In the genomic region with DNA sequence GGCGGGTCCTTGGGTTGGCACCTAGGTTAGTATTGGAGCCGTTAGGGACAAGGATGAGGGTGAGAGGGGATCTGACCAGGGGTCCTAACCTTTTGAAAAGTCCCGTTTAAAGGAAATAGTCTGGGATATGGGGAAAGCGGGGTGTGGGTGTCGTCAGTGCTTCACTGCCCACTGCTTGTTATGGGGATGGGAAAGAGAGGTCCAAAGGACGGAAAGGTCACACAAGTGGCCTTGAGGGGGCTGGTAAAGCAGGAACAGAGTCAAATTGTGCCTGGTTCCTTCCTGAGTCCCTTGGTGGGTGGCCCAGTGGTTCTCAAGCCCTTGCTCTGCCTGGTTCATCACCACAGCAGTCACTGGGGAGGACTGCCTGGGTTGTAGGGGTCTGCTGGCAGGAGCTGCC, we compare ENCODE assay signal across 14 cellular contexts. TPM values are rescaled to one million over a fixed set of nuclear protein-coding genes. Genes with fewer than 3 reads are reported as not detected.
A peak's percentile ranks its signal among the peaks of the same experiment; 100 is the strongest.
DNase-seq lines count a peak whose midpoint lies in the region; ATAC-seq and TF ChIP-seq lines count a peak whose summit lies in the region.
"Had no signal": no experiment of that assay in that cellular context is flagged by ENCODE, and none has a peak within 500 bp of the region (broad histone marks: within the 10 kb centered on the region; RNA-seq: fewer than 3 reads in every experiment).

No MANE protein-coding gene starts in this region.

- H2BK120ac ChIP-seq in mesendoderm (ENCODE audit: low read depth, low read length), result no peak overlapping the region

- no peak overlapping the region for H3K4ac ChIP-seq in mesendoderm (ENCODE audit: low read depth, low read length)

- no peaks in the 10 kb centered on the region for H3K9me3 Mint-ChIP-seq in activated naive CD4-positive, alpha-beta T cell treated with anti-CD3 and anti-CD28 coated beads, Interleukin-2, amount 50 U/mL, for 24 hours

- WGBS in mesendoderm (ENCODE audit: extremely low coverage, insufficient coverage, low lambda C conversion rate), result no CpG with 5 or more reads among the region's 6 CpGs
- 54 to 56% methylated on average over 6 of the region's 6 CpGs for WGBS in tibial nerve, 2 donors

- peaks cover 64% of the 10 kb centered on the region for H3K4me1 Mint-ChIP-seq in activated naive CD4-positive, alpha-beta T cell treated with anti-CD3 and anti-CD28 coated beads, Interleukin-2, amount 50 U/mL, for 24 hours

- H3K27ac ChIP-seq in VCaP (peak overlapping the region; percentile 92; the same call in 1 of the 2 replicates), mesendoderm (ENCODE audit: low read depth, low read length) (no peak overlapping the region), tibial nerve (peak overlapping the region in 3 of 4 donors; percentile 14 to 97 (median 91))

- H3K27ac Mint-ChIP-seq in activated naive CD4-positive, alpha-beta T cell treated with anti-CD3 and anti-CD28 coated beads, Interleukin-2, amount 50 U/mL, for 24 hours, result peak overlapping the region; percentile 99

- peak overlapping the region; percentile 81 for H3K4me3 Mint-ChIP-seq in activated naive CD4-positive, alpha-beta T cell treated with anti-CD3 and anti-CD28 coated beads, Interleukin-2, amount 50 U/mL, for 24 hours

- TF ChIP-seq POLR2A in tibial nerve (IDR thresholded peaks at IDR 0.05), result no peak

- H3K27me3 ChIP-seq in mesendoderm (ENCODE audit: insufficient read depth, low read length, poor library complexity) (no peaks in the 10 kb centered on the region), tibial nerve (no peaks in the 10 kb centered on the region)
- H3K27me3 ChIP-seq: gastroesophageal sphincter, left lung had no signal

- H3K79me2 ChIP-seq in mesendoderm (ENCODE audit: control insufficient read depth, insufficient read depth, low read length), result peaks cover 28% of the 10 kb centered on the region

- peaks cover 24% of the 10 kb centered on the region for H3K79me1 ChIP-seq in mesendoderm (ENCODE audit: low read length)

- no peak for DNase-seq in activated naive CD4-positive, alpha-beta T cell (lab: John Stamatoyannopoulos, UW)
- no peak for DNase-seq in mesendoderm
- DNase-seq in tibial nerve (ENCODE audit: low spot score in 2 of 2), result no peak
- DNase-seq in NCI-H2107 (lab: John Stamatoyannopoulos, UW), result no peak
- no peak for DNase-seq in stimulated activated CD4-positive, alpha-beta T cell treated with anti-CD3 and anti-CD28 coated beads, Interleukin-15, amount 100 ng/mL, for 24 hours
- DNase-seq: activated CD8-positive, alpha-beta memory T cell treated with anti-CD3 and anti-CD28 coated beads, Interleukin-2, amount 50 U/mL, for 48 hours; AML-193; cortex of kidney; left lung had no signal

- peak overlapping the region; percentile 65 for H2AK5ac ChIP-seq in mesendoderm (ENCODE audit: low read length)

- H3K36me3 ChIP-seq in mesendoderm (ENCODE audit: control insufficient read depth, insufficient read depth, low read length), result no peaks in the 10 kb centered on the region
- H3K36me3 ChIP-seq in tibial nerve, result peaks cover 0 to 39% (median 0%) of the 10 kb centered on the region in 3 donors

- no peak overlapping the region for H2BK5ac ChIP-seq in mesendoderm (ENCODE audit: low read length)

- peaks cover 29% of the 10 kb centered on the region for H3K4me1 ChIP-seq in mesendoderm (ENCODE audit: control insufficient read depth, low read depth, low read length)
- H3K4me1 ChIP-seq in tibial nerve, result peaks cover 0 to 68% (median 11%) of the 10 kb centered on the region in 4 donors

- no peaks in the 10 kb centered on the region for H3K9me3 ChIP-seq in tibial nerve
- H3K9me3 ChIP-seq: gastroesophageal sphincter, left lung had no signal

- TF ChIP-seq CTCF in VCaP (conservative IDR thresholded peaks at IDR 0.05), result no peak
- TF ChIP-seq CTCF in tibial nerve (IDR thresholded peaks at IDR 0.05), result no peak

- H2BK15ac ChIP-seq in mesendoderm (replicated peaks; ENCODE audit: low read depth), result no peak overlapping the region

- H4K5ac ChIP-seq in mesendoderm (ENCODE audit: low read length), result no peak overlapping the region

- ATAC-seq in HG03378 (IDR thresholded peaks at IDR 0.05; ENCODE audit: unreplicated experiment), result no peak
- ATAC-seq: gastroesophageal sphincter, left lung, sciatic nerve had no signal

- H3K4me3 ChIP-seq in mesendoderm (ENCODE audit: low read length) (no peak overlapping the region), tibial nerve (no peak overlapping the region)
- H3K4me3 ChIP-seq: gastroesophageal sphincter, left lung had no signal

- H3K56ac ChIP-seq in mesendoderm (ENCODE audit: low read length), result peak overlapping the region; percentile 74

- H3K18ac ChIP-seq in mesendoderm (ENCODE audit: low read length), result no peak overlapping the region

- H3K36me3 Mint-ChIP-seq in activated naive CD4-positive, alpha-beta T cell treated with anti-CD3 and anti-CD28 coated beads, Interleukin-2, amount 50 U/mL, for 24 hours, result peaks cover 2% of the 10 kb centered on the region

- H3K4me2 ChIP-seq in mesendoderm (ENCODE audit: low read length), result no peak overlapping the region

- no peak overlapping the region for H3K23ac ChIP-seq in mesendoderm (ENCODE audit: low read length)

- H4K8ac ChIP-seq in mesendoderm (ENCODE audit: low read depth, low read length), result no peak overlapping the region

- no peaks in the 10 kb centered on the region for H3K27me3 Mint-ChIP-seq in activated naive CD4-positive, alpha-beta T cell treated with anti-CD3 and anti-CD28 coated beads, Interleukin-2, amount 50 U/mL, for 24 hours

- H3K9ac ChIP-seq in mesendoderm (ENCODE audit: low read length), result peak overlapping the region; percentile 36

- no peak for TF ChIP-seq EP300 in tibial nerve (IDR thresholded peaks at IDR 0.05)

RNA-seq across cellular contexts. Expression of a gene that starts 2.6 kb away (rescaled TPM):
- 4.2 TPM for polyA plus RNA-seq in mesendoderm (2013, experiment 1 of 2)
- 4.2 TPM for polyA plus RNA-seq in mesendoderm (2013, experiment 2 of 2)
- total RNA-seq in tibial nerve, result 10 to 100 TPM in 2 of 4 donors, 1 to 10 TPM in 2; 5.9 to 14.3 (median 11.6) TPM

RNA-seq across cellular contexts. Expression of a gene that starts 7.9 kb away (rescaled TPM):
- 47.8 TPM for polyA plus RNA-seq in mesendoderm (2013, experiment 1 of 2)
- 51.6 TPM for polyA plus RNA-seq in mesendoderm (2013, experiment 2 of 2)
- total RNA-seq in tibial nerve, result 10 to 100 TPM; 65.8 to 70.2 (median 68.3) TPM

RNA-seq across cellular contexts. Expression of a gene that starts 35.1 kb away (rescaled TPM):
- polyA plus RNA-seq in mesendoderm (2013, experiment 1 of 2), result 54.9 TPM
- 57.8 TPM for polyA plus RNA-seq in mesendoderm (2013, experiment 2 of 2)
- total RNA-seq in tibial nerve, result 100 to 1,000 TPM; 172 to 382 (median 375) TPM

RNA-seq across cellular contexts. Expression of a gene that starts 53.2 kb away (rescaled TPM):
- not detected for polyA plus RNA-seq in mesendoderm (2013, experiment 1 of 2)
- 0.06 TPM for polyA plus RNA-seq in mesendoderm (2013, experiment 2 of 2)
- 1 to 10 TPM in 1 of 4 donors, under 1 TPM in 3; 0.44 to 2.3 (median 0.94) TPM for total RNA-seq in tibial nerve

RNA-seq across cellular contexts. Expression of a gene that starts 53.4 kb away (rescaled TPM):
- polyA plus RNA-seq in mesendoderm (2013, experiment 1 of 2), result 0.42 TPM
- polyA plus RNA-seq in mesendoderm (2013, experiment 2 of 2), result 0.27 TPM
- 10 to 100 TPM in 1 of 4 donors, 1 to 10 TPM in 3; 7.9 to 19.3 (median 9.6) TPM for total RNA-seq in tibial nerve
